In genomic region chr3:57446318-57446841, GRCh38 we compare ENCODE assay signal across 15 cellular contexts.
DNase-seq lines count a peak whose midpoint lies in the region; ATAC-seq, FAIRE-seq and TF ChIP-seq lines count a peak whose summit lies in the region.
"Had no signal": no experiment of that assay in that cellular context is flagged by ENCODE, and none has a peak within 500 bp of the region (broad histone marks: within the 10 kb centered on the region; RNA-seq: fewer than 3 reads in every experiment).

No MANE protein-coding gene starts in this region.

- CTCF ChIA-PET in activated CD4-positive, alpha-beta memory T cell treated with anti-CD3 and anti-CD28 coated beads for 36 hours (lab: Charles Lee), result interaction anchor here (0.5 kb wide), 1 partner anchor 65 kb away, joined by 3 read pairs; no protein-coding TSS in a partner anchor

- no peaks in the 10 kb centered on the region for H3K27me3 ChIP-seq in BE2C

- no peak overlapping the region for H3K27ac Mint-ChIP-seq in immature natural killer cell
- no peak overlapping the region for H3K27ac Mint-ChIP-seq in activated CD4-positive, alpha-beta memory T cell treated with anti-CD3 and anti-CD28 coated beads for 36 hours
- H3K27ac Mint-ChIP-seq: CD8-positive, alpha-beta T cell; naive B cell; stimulated activated memory B cell treated with anti-CD40 and anti-IgM and Interleukin-4, amounts not matched to agents 10 μg/mL and 1 μg/mL and 100 μg/mL, for 72 hours had no signal

- H3K36me3 Mint-ChIP-seq in immature natural killer cell, result no peaks in the 10 kb centered on the region
- no peaks in the 10 kb centered on the region for H3K36me3 Mint-ChIP-seq in activated CD4-positive, alpha-beta memory T cell treated with anti-CD3 and anti-CD28 coated beads for 36 hours
- H3K36me3 Mint-ChIP-seq: CD8-positive, alpha-beta T cell; naive B cell; stimulated activated memory B cell treated with anti-CD40 and anti-IgM and Interleukin-4, amounts not matched to agents 10 μg/mL and 1 μg/mL and 100 μg/mL, for 72 hours had no signal

- H3K4me1 Mint-ChIP-seq in immature natural killer cell, result no peaks in the 10 kb centered on the region
- no peaks in the 10 kb centered on the region for H3K4me1 Mint-ChIP-seq in activated CD4-positive, alpha-beta memory T cell treated with anti-CD3 and anti-CD28 coated beads for 36 hours (ENCODE audit: low read depth)
- H3K4me1 Mint-ChIP-seq: naive B cell; stimulated activated memory B cell treated with anti-CD40 and anti-IgM and Interleukin-4, amounts not matched to agents 10 μg/mL and 1 μg/mL and 100 μg/mL, for 72 hours had no signal

- H3K4me1 ChIP-seq in BE2C, result no peaks in the 10 kb centered on the region

- no peak overlapping the region for H3K4me3 ChIP-seq in BE2C (ENCODE audit: low read depth, low read length)

- no peaks in the 10 kb centered on the region for H3K36me3 ChIP-seq in BE2C

- H3K4me3 Mint-ChIP-seq in immature natural killer cell, result no peak overlapping the region
- no peak overlapping the region for H3K4me3 Mint-ChIP-seq in activated CD4-positive, alpha-beta memory T cell treated with anti-CD3 and anti-CD28 coated beads for 36 hours
- H3K4me3 Mint-ChIP-seq: CD8-positive, alpha-beta T cell; naive B cell; stimulated activated memory B cell treated with anti-CD40 and anti-IgM and Interleukin-4, amounts not matched to agents 10 μg/mL and 1 μg/mL and 100 μg/mL, for 72 hours had no signal

- H3K9me3 ChIP-seq in BE2C, result no peaks in the 10 kb centered on the region

- POLR2A ChIA-PET in activated CD4-positive, alpha-beta memory T cell treated with anti-CD3 and anti-CD28 coated beads for 36 hours (lab: Charles Lee), result no interaction called here

- H3K9me3 Mint-ChIP-seq in immature natural killer cell, result peaks cover 0 to under 1% (median 0%) of the 10 kb centered on the region in 6 donors
- H3K9me3 Mint-ChIP-seq in activated CD4-positive, alpha-beta memory T cell treated with anti-CD3 and anti-CD28 coated beads for 36 hours, result no peaks in the 10 kb centered on the region
- H3K9me3 Mint-ChIP-seq: CD8-positive, alpha-beta T cell; naive B cell; stimulated activated memory B cell treated with anti-CD40 and anti-IgM and Interleukin-4, amounts not matched to agents 10 μg/mL and 1 μg/mL and 100 μg/mL, for 72 hours had no signal

- DNase-seq in AG20443 (ENCODE audit: low spot score), result peak; percentile 17
- peak; percentile 15 for DNase-seq in HTR-8/SVneo (ENCODE audit: insufficient read length, low spot score)
- DNase-seq in astrocyte of the hippocampus (ENCODE audit: low read depth, low spot score), result peak; percentile 57
- DNase-seq in lung microvascular endothelial cell (ENCODE audit: low read depth in 2 of 2), result peak; percentile 22 to 51
- no peak for DNase-seq in immature natural killer cell
- no peak for DNase-seq in activated CD4-positive, alpha-beta memory T cell treated with anti-CD3 and anti-CD28 coated beads for 36 hours
- no peak for DNase-seq in BE2C
- DNase-seq: activated CD4-positive, alpha-beta T cell treated with anti-CD3 and anti-CD28 coated beads for 4 hours; activated T-cell treated with anti-CD3 and anti-CD28 coated beads, Interleukin-2, amount 50 U/mL, for 1 hour; anterior cingulate cortex; CD8-positive, alpha-beta T cell; naive B cell; stimulated activated CD4-positive, alpha-beta T cell treated with anti-CD3 and anti-CD28 coated beads, Interleukin-4, amount 100 ng/mL, for 24 hours had no signal

- intact Hi-C loops in activated CD4-positive, alpha-beta memory T cell treated with anti-CD3 and anti-CD28 coated beads for 36 hours (cut with micrococcal nuclease), result no loop called here

- peaks cover 0 to 3% (median 2%) of the 10 kb centered on the region in 3 donors for H3K27me3 Mint-ChIP-seq in immature natural killer cell (ENCODE audit: low read depth in 3 of 3)
- peaks cover 3% of the 10 kb centered on the region for H3K27me3 Mint-ChIP-seq in activated CD4-positive, alpha-beta memory T cell treated with anti-CD3 and anti-CD28 coated beads for 36 hours

- TF ChIP-seq CTCF in BE2C (IDR thresholded peaks at IDR 0.05; ENCODE audit: low read depth, low read length), result no peak

- no peak for ATAC-seq in HG02759 (IDR thresholded peaks at IDR 0.05; ENCODE audit: unreplicated experiment)
- ATAC-seq: CD8-positive, alpha-beta T cell; stimulated activated memory B cell treated with anti-CD40 and anti-IgM and Interleukin-4, amounts not matched to agents 10 μg/mL and 1 μg/mL and 100 μg/mL, for 72 hours had no signal

- FAIRE-seq in HTR-8/SVneo (lab: Jason Lieb, UNC), result no peak

Comparison
In these comparisons a context has a peak if more than half of its experiments do, and no peak if none do; other contexts are left out.
1. DNase-seq: peak in AG20443 (single experiment), HTR-8/SVneo (single experiment), astrocyte of the hippocampus (single experiment) and lung microvascular endothelial cell (2 of 2); none in immature natural killer cell (0 of 3), activated CD4-positive, alpha-beta memory T cell treated with anti-CD3 and anti-CD28 coated beads for 36 hours (single experiment) and BE2C (single experiment).